Comparison of ENCODE assay signal across 11 cellular contexts in the genomic region with DNA sequence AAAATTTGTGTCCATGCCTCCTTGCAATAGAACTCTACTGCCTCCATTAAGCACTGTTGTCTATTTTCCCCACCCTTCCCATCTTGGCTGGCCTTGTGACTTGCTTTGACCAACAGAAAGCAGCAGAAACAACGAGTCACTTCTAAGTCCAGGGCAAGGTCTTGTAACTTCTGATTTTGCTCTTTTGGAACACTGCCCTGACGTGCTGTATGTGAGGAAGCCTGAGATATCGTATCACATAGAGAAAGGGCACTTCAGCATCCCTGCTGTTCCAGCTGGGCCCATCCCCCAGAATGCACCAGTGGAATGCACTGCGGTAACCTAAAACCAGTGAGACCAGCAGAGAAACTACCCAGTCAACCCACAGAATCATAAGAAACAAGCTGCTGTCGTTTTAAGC. TPM values are rescaled to one million over a fixed set of nuclear protein-coding genes. Genes with fewer than 3 reads are reported as not detected.
DNase-seq lines count a peak whose midpoint lies in the region; ATAC-seq, FAIRE-seq and TF ChIP-seq lines count a peak whose summit lies in the region.
"Had no signal": no experiment of that assay in that cellular context is flagged by ENCODE, and none has a peak within 500 bp of the region (broad histone marks: within the 10 kb centered on the region; RNA-seq: fewer than 3 reads in every experiment).

No MANE protein-coding gene starts in this region.

- H3K9me3 Mint-ChIP-seq in progenitor cell of endocrine pancreas (ENCODE audit: low read depth): no peaks in the 10 kb centered on the region
- H3K9me3 Mint-ChIP-seq in activated CD8-positive, alpha-beta T cell treated with anti-CD3 and anti-CD28 coated beads for 36 hours: no peaks in the 10 kb centered on the region
- no peaks in the 10 kb centered on the region for H3K9me3 Mint-ChIP-seq in stimulated activated naive B cell treated with anti-CD40 and anti-IgM and Interleukin-4, amounts not matched to agents 10 μg/mL and 1 μg/mL and 100 μg/mL, for 72 hours

- peak overlapping the region; percentile 72 for H3K27ac Mint-ChIP-seq in progenitor cell of endocrine pancreas
- no peak overlapping the region for H3K27ac Mint-ChIP-seq in activated CD8-positive, alpha-beta T cell treated with anti-CD3 and anti-CD28 coated beads for 36 hours
- H3K27ac Mint-ChIP-seq in stimulated activated naive B cell treated with anti-CD40 and anti-IgM and Interleukin-4, amounts not matched to agents 10 μg/mL and 1 μg/mL and 100 μg/mL, for 72 hours: no peak overlapping the region

- no peaks in the 10 kb centered on the region for H3K27me3 Mint-ChIP-seq in progenitor cell of endocrine pancreas
- peaks cover 12% of the 10 kb centered on the region for H3K27me3 Mint-ChIP-seq in activated CD8-positive, alpha-beta T cell treated with anti-CD3 and anti-CD28 coated beads for 36 hours
- H3K27me3 Mint-ChIP-seq in stimulated activated naive B cell treated with anti-CD40 and anti-IgM and Interleukin-4, amounts not matched to agents 10 μg/mL and 1 μg/mL and 100 μg/mL, for 72 hours: peaks cover 41 to 49% of the 10 kb centered on the region in 2 donors

- DNase-seq in HCEC 1CT (peak; percentile 41), RCC 7860 (ENCODE audit: low spot score) (peak; percentile 38), fibroblast of peridontal ligament (ENCODE audit: extremely low read depth) (peak; percentile 74), progenitor cell of endocrine pancreas (ENCODE audit: low spot score, unreplicated experiment) (no peak), DMS153 (lab: John Stamatoyannopoulos, UW) (no peak), posterior cingulate gyrus (no peak)
- no peak for DNase-seq in activated CD8-positive, alpha-beta T cell treated with anti-CD3 and anti-CD28 coated beads for 36 hours
- no peak for DNase-seq in stimulated activated naive B cell treated with anti-CD40 and anti-IgM and Interleukin-4, amounts not matched to agents 10 μg/mL and 1 μg/mL and 100 μg/mL, for 72 hours
- DNase-seq: activated gamma-delta T cell, spleen, thyroid gland had no signal

- H3K36me3 Mint-ChIP-seq in progenitor cell of endocrine pancreas (ENCODE audit: insufficient read depth): peaks cover 5% of the 10 kb centered on the region
- no peaks in the 10 kb centered on the region for H3K36me3 Mint-ChIP-seq in activated CD8-positive, alpha-beta T cell treated with anti-CD3 and anti-CD28 coated beads for 36 hours (ENCODE audit: low read depth)
- no peaks in the 10 kb centered on the region for H3K36me3 Mint-ChIP-seq in stimulated activated naive B cell treated with anti-CD40 and anti-IgM and Interleukin-4, amounts not matched to agents 10 μg/mL and 1 μg/mL and 100 μg/mL, for 72 hours

- no peak for ATAC-seq in activated CD8-positive, alpha-beta T cell treated with anti-CD3 and anti-CD28 coated beads for 36 hours
- ATAC-seq in stimulated activated naive B cell treated with anti-CD40 and anti-IgM and Interleukin-4, amounts not matched to agents 10 μg/mL and 1 μg/mL and 100 μg/mL, for 72 hours (replicated peaks): no peak

- TF ChIP-seq CTCF in progenitor cell of endocrine pancreas (IDR thresholded peaks at IDR 0.05; ENCODE audit: unreplicated experiment): no peak
- no peak for TF ChIP-seq CTCF in activated CD8-positive, alpha-beta T cell treated with anti-CD3 and anti-CD28 coated beads for 36 hours (IDR thresholded peaks at IDR 0.05)

- intact Hi-C loops in activated CD8-positive, alpha-beta T cell treated with anti-CD3 and anti-CD28 coated beads for 36 hours (cut with micrococcal nuclease): no loop called here
- intact Hi-C loops in posterior cingulate gyrus (cut with DNase I): no loop called here

- H3K4me1 Mint-ChIP-seq in progenitor cell of endocrine pancreas (ENCODE audit: low read depth): peaks cover 18% of the 10 kb centered on the region
- H3K4me1 Mint-ChIP-seq in activated CD8-positive, alpha-beta T cell treated with anti-CD3 and anti-CD28 coated beads for 36 hours (ENCODE audit: low read depth): no peaks in the 10 kb centered on the region
- no peaks in the 10 kb centered on the region for H3K4me1 Mint-ChIP-seq in stimulated activated naive B cell treated with anti-CD40 and anti-IgM and Interleukin-4, amounts not matched to agents 10 μg/mL and 1 μg/mL and 100 μg/mL, for 72 hours

- H3K4me3 Mint-ChIP-seq in progenitor cell of endocrine pancreas (ENCODE audit: low read depth): no peak overlapping the region
- no peak overlapping the region for H3K4me3 Mint-ChIP-seq in activated CD8-positive, alpha-beta T cell treated with anti-CD3 and anti-CD28 coated beads for 36 hours
- no peak overlapping the region for H3K4me3 Mint-ChIP-seq in stimulated activated naive B cell treated with anti-CD40 and anti-IgM and Interleukin-4, amounts not matched to agents 10 μg/mL and 1 μg/mL and 100 μg/mL, for 72 hours

- CTCF ChIA-PET in activated CD8-positive, alpha-beta T cell treated with anti-CD3 and anti-CD28 coated beads for 36 hours (lab: Charles Lee): interaction anchor here (0.7 to 1.0 kb wide), 2 partner anchors 10 to 30 kb away, joined by 3 to 4 read pairs; no protein-coding TSS in a partner anchor

- POLR2A ChIA-PET in activated CD8-positive, alpha-beta T cell treated with anti-CD3 and anti-CD28 coated beads for 36 hours (lab: Charles Lee): no interaction called here

- FAIRE-seq in RCC 7860 (lab: Jason Lieb, UNC): no peak

RNA-seq across cellular contexts. Expression of gene NCKAP1, which starts 28.1 kb away (rescaled TPM):
- total RNA-seq in progenitor cell of endocrine pancreas: 108 and 111 TPM in 2 replicates
- 1 to 10 TPM; 3.1 to 3.9 TPM for total RNA-seq in activated CD8-positive, alpha-beta T cell treated with anti-CD3 and anti-CD28 coated beads for 36 hours

Comparison
In these comparisons a context has a peak if more than half of its experiments do, and no peak if none do; other contexts are left out.
1. DNase-seq: peak in HCEC 1CT (single experiment), RCC 7860 (single experiment) and fibroblast of peridontal ligament (single experiment); none in progenitor cell of endocrine pancreas (single experiment), activated CD8-positive, alpha-beta T cell treated with anti-CD3 and anti-CD28 coated beads for 36 hours (single experiment), DMS153 (single experiment), stimulated activated naive B cell treated with anti-CD40 and anti-IgM and Interleukin-4, amounts not matched to agents 10 μg/mL and 1 μg/mL and 100 μg/mL, for 72 hours (single experiment) and posterior cingulate gyrus (0 of 10).
2. RNA of gene NCKAP1, which starts 28.1 kb away (total RNA-seq): 108 to 111 TPM in progenitor cell of endocrine pancreas; 3.1 to 3.9 TPM in activated CD8-positive, alpha-beta T cell treated with anti-CD3 and anti-CD28 coated beads for 36 hours; every median in the first group is over 10 times any median in the second.